Comparison of ENCODE assay signal across 8 cellular contexts in the genomic region with DNA sequence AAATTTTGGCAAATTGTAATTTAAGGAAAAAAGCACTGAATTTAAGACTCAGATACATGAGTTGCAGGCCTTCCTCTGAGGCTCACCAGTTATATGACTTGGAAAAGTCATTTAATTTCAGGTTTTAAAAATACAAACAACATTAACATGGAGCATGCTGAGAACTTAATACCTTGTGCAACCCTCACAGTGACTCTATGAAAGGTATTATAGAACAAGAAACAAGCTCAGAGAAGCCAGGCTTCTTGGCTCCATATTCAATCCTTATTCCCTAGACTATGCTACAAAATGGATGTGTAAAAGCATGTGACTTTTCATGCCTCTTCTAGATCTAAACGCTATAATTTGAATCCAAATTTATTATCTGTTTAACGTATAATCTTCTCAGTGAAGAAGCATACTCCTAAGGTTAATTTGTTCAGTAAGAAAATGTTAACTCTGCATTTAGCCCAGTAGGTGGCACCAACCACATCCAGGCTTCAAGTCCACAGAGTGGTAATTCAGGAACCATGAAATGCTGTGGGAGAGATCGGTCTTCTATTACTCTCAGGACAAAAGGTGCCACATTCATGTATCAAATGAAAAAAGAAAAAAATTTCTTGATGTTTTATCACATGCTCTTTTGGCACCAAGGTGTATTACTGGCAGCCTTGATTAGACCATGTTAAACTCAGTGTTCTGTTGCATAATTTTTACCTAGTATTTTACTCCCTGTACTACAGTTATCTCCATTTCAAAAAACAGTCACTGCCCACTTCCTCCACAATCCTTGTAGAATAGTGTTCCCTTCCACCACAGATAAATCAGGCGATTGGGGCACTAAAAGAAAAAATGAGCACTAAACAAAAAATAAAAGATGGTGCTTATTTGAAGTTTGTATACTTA. TPM values are rescaled to one million over a fixed set of nuclear protein-coding genes. Genes with fewer than 3 reads are reported as not detected.
DNase-seq lines count a peak whose midpoint lies in the region; ATAC-seq and TF ChIP-seq lines count a peak whose summit lies in the region.

No MANE protein-coding gene starts in this region.

- H2AFZ ChIP-seq in DND-41 (ENCODE audit: low read depth, low read length) (no peak overlapping the region), OCI-LY1 (ENCODE audit: low read length) (no peak overlapping the region)

- no peaks in the 10 kb centered on the region for H3K9me3 ChIP-seq in DND-41 (ENCODE audit: insufficient read depth, low read length, severe bottlenecking)
- H3K9me3 ChIP-seq in OCI-LY1 (ENCODE audit: low read length), result no peaks in the 10 kb centered on the region
- H3K9me3 ChIP-seq in left ventricle myocardium inferior (replicated peaks), result no peaks in the 10 kb centered on the region

- H3K4me1 ChIP-seq in DND-41 (ENCODE audit: insufficient read depth, low read length) (peaks cover 15% of the 10 kb centered on the region), OCI-LY1 (ENCODE audit: insufficient read depth, low read length, severe bottlenecking) (no peaks in the 10 kb centered on the region), left ventricle myocardium inferior (peaks cover 22% of the 10 kb centered on the region)

- no peaks in the 10 kb centered on the region for H3K79me2 ChIP-seq in DND-41 (ENCODE audit: insufficient read depth, low read length)
- H3K79me2 ChIP-seq in OCI-LY1 (ENCODE audit: insufficient read depth, low read length), result no peaks in the 10 kb centered on the region

- H3K9ac ChIP-seq in DND-41 (ENCODE audit: low read depth, low read length) (no peak overlapping the region), OCI-LY1 (ENCODE audit: low read length) (no peak overlapping the region)

- H3K9me2 ChIP-seq in OCI-LY1 (ENCODE audit: low read depth, low read length), result no peaks in the 10 kb centered on the region

- H3K4me2 ChIP-seq in DND-41 (ENCODE audit: insufficient read depth, low read length) (peak overlapping the region; percentile 24; the same call in 1 of the 2 replicates), OCI-LY1 (ENCODE audit: low read length) (no peak overlapping the region)

- no peaks in the 10 kb centered on the region for H3K36me3 ChIP-seq in DND-41 (ENCODE audit: insufficient read depth, low read length)
- no peaks in the 10 kb centered on the region for H3K36me3 ChIP-seq in OCI-LY1 (ENCODE audit: insufficient read depth, low read length)
- no peaks in the 10 kb centered on the region for H3K36me3 ChIP-seq in left ventricle myocardium inferior

- H3K27me3 ChIP-seq in DND-41 (ENCODE audit: insufficient read depth, low read length, poor library complexity), result no peaks in the 10 kb centered on the region
- H3K27me3 ChIP-seq in OCI-LY1 (ENCODE audit: insufficient read depth, low read length), result no peaks in the 10 kb centered on the region
- no peaks in the 10 kb centered on the region for H3K27me3 ChIP-seq in left ventricle myocardium inferior (ENCODE audit: low read depth)

- H3F3A ChIP-seq in OCI-LY1 (ENCODE audit: insufficient read depth, low read length), result no peaks in the 10 kb centered on the region

- TF ChIP-seq CTCF in DND-41 (IDR thresholded peaks at IDR 0.05; ENCODE audit: borderline replicate concordance, extremely low read depth, low read length, poor library complexity, severe bottlenecking) (peak; percentile 83), OCI-LY1 (IDR thresholded peaks at IDR 0.05; ENCODE audit: low read length) (peak; percentile 77), left ventricle myocardium inferior (IDR thresholded peaks at IDR 0.05; ENCODE audit: borderline replicate concordance) (peak; percentile 87), retinal pigment epithelial cell (conservative IDR thresholded peaks at IDR 0.05; ENCODE audit: low read depth, low read length) (peak; percentile 85)

- no peaks in the 10 kb centered on the region for H4K20me1 ChIP-seq in DND-41 (ENCODE audit: insufficient read depth, low read length)
- H4K20me1 ChIP-seq in OCI-LY1 (ENCODE audit: insufficient read depth, low read length), result no peaks in the 10 kb centered on the region

- H3K27ac ChIP-seq in DND-41 (ENCODE audit: low read length), result no peak overlapping the region
- H3K27ac ChIP-seq in OCI-LY1 (ENCODE audit: low read depth, low read length, poor library complexity, severe bottlenecking), result no peak overlapping the region
- no peak overlapping the region for H3K27ac ChIP-seq in left ventricle myocardium inferior (replicated peaks)

- ATAC-seq in DND-41 (ENCODE audit: insufficient read depth, low read depth), result peak; percentile 98
- ATAC-seq in GM21381 (IDR thresholded peaks at IDR 0.05; ENCODE audit: unreplicated experiment), result peak; percentile 77
- ATAC-seq in GM21717 (IDR thresholded peaks at IDR 0.05; ENCODE audit: unreplicated experiment), result no peak

- DNase-seq in DND-41 (peak; percentile 48), HuH-7 (ENCODE audit: low spot score) (peak; percentile 16), anterior cingulate cortex (lab: John Stamatoyannopoulos, UW) (peak in 35 of 58 donors; percentile 0 to 82 (median 11)), left ventricle myocardium inferior (no peak), retinal pigment epithelial cell (ENCODE audit: low read depth) (no peak)

- no peak overlapping the region for H3K4me3 ChIP-seq in DND-41 (ENCODE audit: low read depth in 1 of 2, low read length in 2 of 2)
- H3K4me3 ChIP-seq in OCI-LY1 (ENCODE audit: low read depth, low read length, poor library complexity, severe bottlenecking), result no peak overlapping the region
- H3K4me3 ChIP-seq in left ventricle myocardium inferior, result peak overlapping the region; percentile 27
- peak overlapping the region; percentile 11 for H3K4me3 ChIP-seq in retinal pigment epithelial cell (ENCODE audit: low read length)

- intact Hi-C loops in left ventricle myocardium inferior (cut with micrococcal nuclease), result no loop called here

RNA-seq across cellular contexts. Expression of a gene that starts 9.3 kb away (rescaled TPM):
- total RNA-seq in left ventricle myocardium inferior, result not detected

RNA-seq across cellular contexts. Expression of a gene that starts 12.5 kb away (rescaled TPM):
- total RNA-seq in left ventricle myocardium inferior, result 33.4 TPM

Comparison
In these comparisons a context has a peak if more than half of its experiments do, and no peak if none do; other contexts are left out.
1. DNase-seq: peak in DND-41 (single experiment), HuH-7 (single experiment) and anterior cingulate cortex (35 of 58); none in left ventricle myocardium inferior (single experiment) and retinal pigment epithelial cell (single experiment).
2. H3K4me3 ChIP-seq: peak in left ventricle myocardium inferior (single experiment) and retinal pigment epithelial cell (single experiment); none in DND-41 (0 of 2) and OCI-LY1 (single experiment).
3. Peak in every context shown above with its lines, with median percentiles within 50 percentile points of each other: CTCF ChIP-seq.